In genomic region chr14:103045387-103045869, GRCh38 we compare ENCODE assay signal across 11 cellular contexts. TPM values are rescaled to one million over a fixed set of nuclear protein-coding genes. Genes with fewer than 3 reads are reported as not detected.
A peak's percentile ranks its signal among the peaks of the same experiment; 100 is the strongest.
DNase-seq lines count a peak whose midpoint lies in the region; ATAC-seq and TF ChIP-seq lines count a peak whose summit lies in the region.
"Had no signal": no experiment of that assay in that cellular context is flagged by ENCODE, and none has a peak within 500 bp of the region (broad histone marks: within the 10 kb centered on the region; RNA-seq: fewer than 3 reads in every experiment).

No MANE protein-coding gene starts in this region.

- peak overlapping the region; percentile 12; the same call in 1 of the 2 replicates for H3K27ac ChIP-seq in RWPE1
- peak overlapping the region; percentile 16 for H3K27ac ChIP-seq in mesodermal cell (ENCODE audit: low read depth, low read length, severe bottlenecking)
- H3K27ac ChIP-seq: cardiac muscle cell, esophagus squamous epithelium had no signal

- DNase-seq in RWPE1 (ENCODE audit: low spot score) (no peak), HAP-1 (ENCODE audit: low spot score in 2 of 2) (no peak), NCI-H2227 treated with DMSO at 0.1 percent for 48 hours (lab: John Stamatoyannopoulos, UW) (no peak), kidney glomerular epithelial cell (lab: John Stamatoyannopoulos, UW) (no peak), H4 (ENCODE audit: low spot score) (no peak)
- DNase-seq: esophagus squamous epithelium had no signal

- H3K4me1 ChIP-seq in mesodermal cell (ENCODE audit: control insufficient read depth, insufficient read depth, low read length, poor library complexity, severe bottlenecking) = no peaks in the 10 kb centered on the region
- H3K4me1 ChIP-seq in HAP-1 = no peaks in the 10 kb centered on the region

- H3K27me3 ChIP-seq in HAP-1 (ENCODE audit: low read depth) = no peaks in the 10 kb centered on the region
- H3K27me3 ChIP-seq: cardiac muscle cell, esophagus squamous epithelium had no signal

- peak; percentile 54 for ATAC-seq in GM21515 (IDR thresholded peaks at IDR 0.05; ENCODE audit: unreplicated experiment)

- H3K9me3 ChIP-seq in mesodermal cell (ENCODE audit: control insufficient read depth, low read length) (peaks cover 12% of the 10 kb centered on the region), HAP-1 (no peaks in the 10 kb centered on the region)
- H3K9me3 ChIP-seq: esophagus squamous epithelium had no signal

- WGBS in mesodermal cell (ENCODE audit: insufficient coverage in 2 of 2), 2 experiments = 85 to 95% methylated on average over 10 to 13 of the region's 15 CpGs

- POLR2A ChIA-PET in RWPE1 (lab: Yijun Ruan, JAX; ENCODE audit: low non-redundant PET) = no interaction called here

- CTCF ChIA-PET in RWPE1 (lab: Yijun Ruan, JAX) = interaction anchor here (0.6 kb wide), 1 partner anchor 22 kb away, joined by 3 read pairs; no protein-coding TSS in a partner anchor

- in situ Hi-C loops in HAP-1 (cut with MboI; ENCODE audit: low sequenced_read_pairs) = no loop called here

- H3K36me3 ChIP-seq in mesodermal cell (ENCODE audit: control insufficient read depth, insufficient read depth, low read length) (peaks cover 56% of the 10 kb centered on the region), HAP-1 (replicated peaks) (peaks cover 19% of the 10 kb centered on the region)
- H3K36me3 ChIP-seq: cardiac muscle cell had no signal

- no peak for TF ChIP-seq CTCF in RWPE1 (conservative IDR thresholded peaks at IDR 0.05; ENCODE audit: low read depth)

- peak overlapping the region; percentile 37; the same call in 1 of the 2 replicates for H3K4me3 ChIP-seq in GM08714 (ENCODE audit: low read length)
- no peak overlapping the region for H3K4me3 ChIP-seq in mesodermal cell (ENCODE audit: extremely low read depth, insufficient read depth, low read length, poor library complexity, severe bottlenecking)
- no peak overlapping the region for H3K4me3 ChIP-seq in HAP-1
- H3K4me3 ChIP-seq: cardiac muscle cell, esophagus squamous epithelium, skin epidermis had no signal

RNA-seq across cellular contexts. Expression of gene CDC42BPB, which starts 11.9 kb away (rescaled TPM):
- 110 TPM for polyA plus RNA-seq in mesodermal cell (2013, experiment 1 of 2)
- 93.0 TPM for polyA plus RNA-seq in mesodermal cell (2013, experiment 2 of 2)
- total RNA-seq in H4 (2014; rRNA removed; shearing (Covaris generic)) = 15.0 and 18.2 TPM in 2 replicates

RNA-seq across cellular contexts. Expression of gene LBHD2, which starts 38.6 kb away (rescaled TPM):
- not detected for polyA plus RNA-seq in mesodermal cell (2013, experiment 1 of 2)
- not detected for polyA plus RNA-seq in mesodermal cell (2013, experiment 2 of 2)
- total RNA-seq in H4 (2014; rRNA removed; shearing (Covaris generic)) = not detected in 2 replicates
- total RNA-seq: cardiac muscle cell had no signal
- polyA plus RNA-seq: cardiac muscle cell had no signal

RNA-seq across cellular contexts. Expression of gene EXOC3L4, which starts 49.1 kb away (rescaled TPM):
- polyA plus RNA-seq in mesodermal cell (2013, experiment 1 of 2) = not detected
- not detected for polyA plus RNA-seq in mesodermal cell (2013, experiment 2 of 2)
- not detected in 2 replicates for total RNA-seq in H4 (2014; rRNA removed; shearing (Covaris generic))
